Comparison of ENCODE assay signal across 1 cellular context in the genomic region with DNA sequence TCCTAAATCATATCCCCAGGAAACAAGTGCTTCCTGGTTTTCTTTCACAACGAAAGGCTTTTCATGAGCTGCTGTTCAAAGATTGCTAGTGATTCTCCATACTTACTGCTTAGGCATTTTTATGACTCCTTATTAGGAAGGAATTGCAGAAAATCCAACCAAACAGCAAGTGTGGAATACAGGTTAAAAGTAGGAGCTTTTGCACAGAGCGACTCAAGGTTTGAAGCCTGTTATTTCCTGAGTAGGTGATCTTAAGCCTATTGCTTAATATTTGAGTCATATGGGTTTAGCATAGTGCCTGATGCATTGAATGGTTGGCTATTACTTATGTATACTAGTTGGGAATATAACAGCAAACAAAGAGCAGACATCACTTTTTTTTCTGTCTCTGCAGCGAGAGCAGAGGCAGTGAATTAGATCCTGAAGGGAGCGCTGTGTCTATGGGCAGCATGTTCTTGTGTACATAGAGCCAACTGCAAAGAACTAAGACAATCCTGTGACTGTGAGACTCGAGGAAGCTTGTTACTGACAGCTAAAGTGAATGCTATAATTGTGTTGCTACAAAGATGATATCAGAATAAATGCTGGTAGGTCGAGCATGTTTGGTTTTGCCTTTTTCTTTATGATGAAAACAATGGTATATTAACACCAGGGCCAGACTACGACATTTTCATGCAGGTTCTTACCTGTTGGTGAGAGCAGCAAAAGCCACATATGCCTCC.
TF ChIP-seq lines count a peak whose summit lies in the region.

No MANE protein-coding gene starts in this region.

TF ChIP-seq in SK-N-SH, 30 proteins besides CTCF, POLR2A, EP300 and RAD21 (continued from another document):
- TF ChIP-seq ZBTB33 (IDR thresholded peaks at IDR 0.05; ENCODE audit: borderline replicate concordance, low read depth) (no peak), FOSL2 (IDR thresholded peaks at IDR 0.05; ENCODE audit: borderline replicate concordance, low read depth) (0 out of 2 replicates have a peak, but pooled peaks have one; percentile 3), TAF1 (IDR thresholded peaks at IDR 0.05; ENCODE audit: borderline replicate concordance, low read depth, low read length) (no peak), GATA2 (CRISPR knock-in tag; IDR thresholded peaks at IDR 0.05) (no peak), ELF1 (IDR thresholded peaks at IDR 0.05) (peak; percentile 23; the same call in 1 of the 2 replicates), MXI1 (IDR thresholded peaks at IDR 0.05; ENCODE audit: low read depth, low read length) (no peak)
